ENCODE assay signal across 21 cellular contexts in the genomic region with DNA sequence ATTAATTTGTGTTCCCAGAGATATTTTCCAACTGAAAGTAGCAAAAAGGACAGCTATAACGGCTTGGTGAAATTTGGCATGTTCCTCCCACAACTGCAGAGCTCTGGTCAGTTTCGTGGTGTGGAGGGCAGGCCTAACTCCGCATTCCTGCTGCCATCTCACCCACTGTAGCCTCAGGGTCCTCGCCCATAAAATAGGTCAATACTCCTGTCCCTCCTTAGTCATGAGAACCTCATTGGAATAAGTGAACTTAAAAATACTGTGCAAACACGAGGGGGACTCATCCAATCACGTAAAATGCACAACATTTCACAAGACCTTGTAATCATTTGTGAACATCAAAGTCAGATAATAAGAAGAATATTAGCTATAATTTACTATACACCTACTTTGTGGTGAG.
"Had no signal": no experiment of that assay in that cellular context is flagged by ENCODE, and none has a peak within 500 bp of the region (broad histone marks: within the 10 kb centered on the region; RNA-seq: fewer than 3 reads in every experiment).

No MANE protein-coding gene starts in this region.

- H3K9ac ChIP-seq: KMS-11 had no signal

- H3K9me3 ChIP-seq: MG63, SJCRH30 had no signal

- ATAC-seq: K562, Panc1, Right ventricle myocardium inferior, SK-N-SH treated with all-trans-retinoic acid at 6 μM for 48 hours had no signal

- H3K27me3 ChIP-seq: SJCRH30 had no signal

- H3K4me1 Mint-ChIP-seq: IgD-negative memory B cell had no signal

- H3K4me3 Mint-ChIP-seq: IgD-negative memory B cell had no signal

- H3K4me1 ChIP-seq: SJCRH30 had no signal

- DNase-seq: MG63, NCI-H1092 treated with DMSO at 0.1 percent for 48 hours, NCI-H1436, NCI-H187, NCI-H2029, NCI-H2081 treated with DMSO at 0.1 percent for 48 hours, NCI-H2171, NCI-H226, NCI-H446, NCI-H510A, NCI-H69, NCI-H774, SHP77 treated with DMSO at 0.1 percent for 48 hours, SJCRH30 had no signal

- H3K4me3 ChIP-seq: K562, MG63, SJCRH30 had no signal

- H3K36me3 ChIP-seq: MG63, SJCRH30 had no signal

- H3K4me2 ChIP-seq: KMS-11 had no signal

- H3K27ac ChIP-seq: HL-60, KMS-11, SJCRH30 had no signal

- H3K27ac Mint-ChIP-seq: IgD-negative memory B cell had no signal
